ENCODE assay signal across 20 cellular contexts in genomic region chr21:45313015-45313414, GRCh38.
"Had no signal": no experiment of that assay in that cellular context is flagged by ENCODE, and none has a peak within 500 bp of the region (broad histone marks: within the 10 kb centered on the region; RNA-seq: fewer than 3 reads in every experiment).

No MANE protein-coding gene starts in this region.

- H3K4me1 ChIP-seq: prostate gland had no signal

- H3K36me3 ChIP-seq: prostate gland, stomach, suprapubic skin, tibial nerve had no signal

- H3K9me3 ChIP-seq: prostate gland, stomach, suprapubic skin, tibial nerve had no signal

- ATAC-seq: activated CD4-positive, alpha-beta T cell treated with anti-CD3 and anti-CD28 coated beads for 36 hours; SK-N-SH treated with all-trans-retinoic acid at 6 μM for 48 hours; stimulated activated memory B cell treated with anti-CD40 and anti-IgM and Interleukin-4, amounts not matched to agents 10 μg/mL and 1 μg/mL and 100 μg/mL, for 72 hours; T-cell had no signal

- H3K27ac ChIP-seq: prostate gland, stomach, suprapubic skin, tibial nerve had no signal

- H3K27me3 ChIP-seq: suprapubic skin, tibial nerve had no signal

- DNase-seq: activated CD4-positive, alpha-beta T cell treated with anti-CD3 and anti-CD28 coated beads for 36 hours; activated CD4-positive, alpha-beta T cell treated with anti-CD3 and anti-CD28 coated beads, Interleukin-2, amount 50 U/mL, for 4 hours; activated CD8-positive, alpha-beta memory T cell treated with anti-CD3 and anti-CD28 coated beads for 24 hours; activated CD8-positive, alpha-beta memory T cell treated with anti-CD3 and anti-CD28 coated beads, Interleukin-2, amount 50 U/mL, for 4 hours; activated naive CD4-positive, alpha-beta T cell treated with Interleukin-2 at 50 U/mL for 16 hours; activated naive CD8-positive, alpha-beta T cell treated with anti-CD3 and anti-CD28 coated beads for 36 hours; activated T-cell treated with anti-CD3 and anti-CD28 coated beads, Interleukin-2, amount 50 U/mL, for 24 hours; amygdala; erythroblast; foreskin fibroblast; kidney glomerular epithelial cell; naive B cell; occipital lobe; stomach; T-cell had no signal

- H3K4me3 ChIP-seq: prostate gland, stomach, suprapubic skin, tibial nerve had no signal
